1 cellular context compared by ENCODE assay signal in the genomic region with DNA sequence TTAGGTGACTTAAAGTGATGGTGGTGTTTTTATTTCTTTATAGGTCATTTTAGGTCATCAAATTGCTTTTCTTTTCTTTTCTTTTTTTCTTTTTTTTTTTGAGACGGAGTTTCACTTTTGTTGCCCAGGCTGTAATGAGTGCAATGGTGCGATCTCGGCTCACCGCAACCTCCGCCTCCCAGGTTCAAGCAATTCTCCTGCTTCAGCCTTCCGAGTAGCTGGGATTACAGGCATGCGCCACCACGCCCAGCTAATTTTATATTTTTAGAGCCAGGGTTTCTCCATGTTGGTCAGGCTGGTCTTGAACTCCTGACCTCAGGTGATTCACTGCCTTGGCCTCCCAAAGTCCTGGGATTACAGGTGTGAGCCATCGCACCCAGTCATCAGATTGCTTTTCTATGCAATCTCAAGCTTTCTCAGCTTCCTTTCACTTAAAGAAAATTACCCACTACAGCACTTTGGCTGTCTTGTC.
TF ChIP-seq lines count a peak whose summit lies in the region.
"Not testable (repeated sequence)": the region's sequence is repeated elsewhere in the genome, so short reads cannot be mapped to it uniquely, and the experiment has no call there.

No MANE protein-coding gene starts in this region.

TF ChIP-seq in A549, 52 proteins besides CTCF, POLR2A, EP300 and RAD21:
- not testable (repeated sequence) for TF ChIP-seq FOSL2 (IDR thresholded peaks at IDR 0.05)
- TF ChIP-seq FOSL2 (CRISPR knock-in tag; IDR thresholded peaks at IDR 0.05) = peak; percentile 43
